Comparison of ENCODE assay signal across 21 cellular contexts in genomic region chr1:230891413-230891812, GRCh38. TPM values are rescaled to one million over a fixed set of nuclear protein-coding genes. Genes with fewer than 3 reads are reported as not detected.
DNase-seq lines count a peak whose midpoint lies in the region; ATAC-seq and TF ChIP-seq lines count a peak whose summit lies in the region.
"Had no signal": no experiment of that assay in that cellular context is flagged by ENCODE, and none has a peak within 500 bp of the region (broad histone marks: within the 10 kb centered on the region; RNA-seq: fewer than 3 reads in every experiment).

No MANE protein-coding gene starts in this region.

- ATAC-seq in GM23338: peak; percentile 36; the same call in 2 of the 3 replicates
- peak; percentile 74 for ATAC-seq in esophagus mucosa
- ATAC-seq in HG02588 (IDR thresholded peaks at IDR 0.05; ENCODE audit: unreplicated experiment): no peak
- ATAC-seq in GM19023 (IDR thresholded peaks at IDR 0.05; ENCODE audit: unreplicated experiment): no peak
- ATAC-seq: left lung had no signal

- no peak for TF ChIP-seq POLR2A in Peyer's patch (IDR thresholded peaks at IDR 0.05)

- no peak for DNase-seq in GM23338 (ENCODE audit: low spot score)
- DNase-seq in RPMI7951 (ENCODE audit: low read depth): peak; percentile 63
- no peak for DNase-seq in trophoblast cell
- DNase-seq in Peyer's patch: no peak
- DNase-seq: activated CD4-positive, alpha-beta T cell treated with anti-CD3 and anti-CD28 coated beads, Interleukin-2, amount 10 ng/mL, durations not matched to agents 24 days and 14 days; activated naive CD4-positive, alpha-beta T cell treated with Interleukin-2 at 50 U/mL for 16 hours; C1 segment of cervical spinal cord; DMS79 treated with DMSO at 0.1 percent for 48 hours; KG1; left lung; NCI-H1105; NK-92 treated with Interleukin-12 subunit alpha and Interleukin-12 subunit beta, amount 100 ng/mL, for 24 hours; posterior cingulate gyrus; T1000 had no signal

- H2AK5ac ChIP-seq in trophoblast cell (ENCODE audit: low read length): no peak overlapping the region

- H2BK12ac ChIP-seq in trophoblast cell (ENCODE audit: low read length): no peak overlapping the region

- no peak overlapping the region for H2BK120ac ChIP-seq in trophoblast cell (ENCODE audit: insufficient read depth, low read length, poor library complexity)

- no peak overlapping the region for H2BK5ac ChIP-seq in trophoblast cell (ENCODE audit: low read depth, low read length, poor library complexity)

- TF ChIP-seq CTCF in GM23338 (conservative IDR thresholded peaks at IDR 0.05; ENCODE audit: low read depth in 2 of 2): no peak
- TF ChIP-seq CTCF in Peyer's patch (IDR thresholded peaks at IDR 0.05): no peak

- peaks cover 5% of the 10 kb centered on the region for H3K27me3 Mint-ChIP-seq in GM23338 (ENCODE audit: insufficient read depth, low read depth, poor library complexity)

- H3K14ac ChIP-seq in trophoblast cell (ENCODE audit: low read length): no peak overlapping the region

- peaks cover 12% of the 10 kb centered on the region; the same call in 2 of the 3 replicates for H3K4me1 Mint-ChIP-seq in GM23338
- H3K4me1 Mint-ChIP-seq: activated CD4-positive, alpha-beta T cell treated with anti-CD3 and anti-CD28 coated beads, Interleukin-2, amount 10 ng/mL, durations not matched to agents 24 days and 14 days had no signal

- no peak overlapping the region for H4K12ac ChIP-seq in trophoblast cell (ENCODE audit: low read depth, low read length)

- no peaks in the 10 kb centered on the region for H3K36me3 ChIP-seq in GM23338 (ENCODE audit: insufficient read depth)
- H3K36me3 ChIP-seq in trophoblast cell (ENCODE audit: control insufficient read depth in 1 of 2, insufficient read depth in 2 of 2, low read length in 2 of 2): no peaks in the 10 kb centered on the region
- no peaks in the 10 kb centered on the region for H3K36me3 ChIP-seq in Peyer's patch
- H3K36me3 ChIP-seq: left lung, SJCRH30, thoracic aorta had no signal

- H3K27ac Mint-ChIP-seq in GM23338: no peak overlapping the region
- H3K27ac Mint-ChIP-seq: activated CD4-positive, alpha-beta T cell treated with anti-CD3 and anti-CD28 coated beads, Interleukin-2, amount 10 ng/mL, durations not matched to agents 24 days and 14 days had no signal

- no peak overlapping the region for H3K4me2 ChIP-seq in GM23338
- no peak overlapping the region for H3K4me2 ChIP-seq in trophoblast cell (ENCODE audit: low read length)

- H3K36me3 Mint-ChIP-seq in GM23338 (ENCODE audit: low read depth): no peaks in the 10 kb centered on the region

- H4K8ac ChIP-seq in trophoblast cell (ENCODE audit: low read depth, low read length): no peak overlapping the region

- H3K9me2 ChIP-seq in GM23338 (ENCODE audit: insufficient read depth): peaks cover 5% of the 10 kb centered on the region; the same call in 1 of the 2 replicates

- no peak overlapping the region for H3K4ac ChIP-seq in trophoblast cell (ENCODE audit: low read depth, low read length)

- no peak overlapping the region for H3K27ac ChIP-seq in GM23338 (ENCODE audit: low read depth)
- H3K27ac ChIP-seq in trophoblast cell (ENCODE audit: low read depth, low read length): peak overlapping the region; percentile 42
- no peak overlapping the region for H3K27ac ChIP-seq in Peyer's patch
- H3K27ac ChIP-seq: HL-60, left lung, SJCRH30, thoracic aorta had no signal

- H3K9me3 ChIP-seq in trophoblast cell (ENCODE audit: insufficient read depth, low read depth, low read length): peaks cover 4% of the 10 kb centered on the region
- H3K9me3 ChIP-seq in Peyer's patch: no peaks in the 10 kb centered on the region
- H3K9me3 ChIP-seq: left lung, SJCRH30, thoracic aorta had no signal

- H3K4me1 ChIP-seq in GM23338 (ENCODE audit: insufficient read depth): no peaks in the 10 kb centered on the region
- peaks cover 0 to 8% of the 10 kb centered on the region in 2 experiments for H3K4me1 ChIP-seq in trophoblast cell (ENCODE audit: control insufficient read depth in 1 of 2, insufficient read depth in 2 of 2, low read length in 2 of 2)
- no peaks in the 10 kb centered on the region for H3K4me1 ChIP-seq in Peyer's patch
- H3K4me1 ChIP-seq: left lung had no signal

- H4K91ac ChIP-seq in trophoblast cell (ENCODE audit: low read depth, low read length): no peak overlapping the region

- H3K18ac ChIP-seq in trophoblast cell (ENCODE audit: low read length): no peak overlapping the region

- no peaks in the 10 kb centered on the region for H4K20me1 ChIP-seq in GM23338 (replicated peaks; ENCODE audit: insufficient read depth)

- H3K23ac ChIP-seq in trophoblast cell (ENCODE audit: low read length): no peak overlapping the region

- H3F3A ChIP-seq in GM23338 (replicated peaks; ENCODE audit: low read depth): no peaks in the 10 kb centered on the region

- no peaks in the 10 kb centered on the region for H3K9me3 Mint-ChIP-seq in GM23338
- H3K9me3 Mint-ChIP-seq: activated CD4-positive, alpha-beta T cell treated with anti-CD3 and anti-CD28 coated beads, Interleukin-2, amount 10 ng/mL, durations not matched to agents 24 days and 14 days had no signal

- no CpG with 5 or more reads among the region's 2 CpGs for WGBS in trophoblast cell (ENCODE audit: extremely low coverage, insufficient coverage, insufficient read length)

- no peaks in the 10 kb centered on the region for H3K79me2 ChIP-seq in GM23338 (replicated peaks; ENCODE audit: insufficient read depth)
- no peaks in the 10 kb centered on the region for H3K79me2 ChIP-seq in trophoblast cell (ENCODE audit: control insufficient read depth, insufficient read depth, low read length, poor library complexity)

- H3K4me3 Mint-ChIP-seq in GM23338: no peak overlapping the region
- H3K4me3 Mint-ChIP-seq: activated CD4-positive, alpha-beta T cell treated with anti-CD3 and anti-CD28 coated beads, Interleukin-2, amount 10 ng/mL, durations not matched to agents 24 days and 14 days had no signal

- H2AFZ ChIP-seq in GM23338 (no peak overlapping the region), trophoblast cell (ENCODE audit: insufficient read depth, low read length, poor library complexity) (no peak overlapping the region)

- peaks cover 6% of the 10 kb centered on the region for H3K79me1 ChIP-seq in trophoblast cell (ENCODE audit: low read length)

- no peak overlapping the region for H3K4me3 ChIP-seq in GM23338
- no peak overlapping the region for H3K4me3 ChIP-seq in trophoblast cell (ENCODE audit: low read depth, low read length)
- no peak overlapping the region for H3K4me3 ChIP-seq in Peyer's patch
- H3K4me3 ChIP-seq: left lung, SJCRH30, skin epidermis, thoracic aorta had no signal

- H3K9ac ChIP-seq in trophoblast cell (ENCODE audit: low read length): no peak overlapping the region

- H3K27me3 ChIP-seq in GM23338 (ENCODE audit: insufficient read depth) (no peaks in the 10 kb centered on the region), trophoblast cell (ENCODE audit: insufficient read depth, low read length) (no peaks in the 10 kb centered on the region), Peyer's patch (no peaks in the 10 kb centered on the region)
- H3K27me3 ChIP-seq: left lung, SJCRH30 had no signal

TF ChIP-seq in GM23338, 12 proteins besides CTCF, POLR2A, EP300 and RAD21:
- TF ChIP-seq ETS1 (IDR thresholded peaks at IDR 0.05): no peak
- no peak for TF ChIP-seq ZNF114 (CRISPR knock-in tag; IDR thresholded peaks at IDR 0.05)
- TF ChIP-seq EZH2phosphoT487 (IDR thresholded peaks at IDR 0.05; ENCODE audit: unreplicated experiment): no peak
- no peak for TF ChIP-seq STAT1 (IDR thresholded peaks at IDR 0.05; ENCODE audit: unreplicated experiment)

RNA-seq across cellular contexts. Expression of gene C1orf198, which starts 23.1 kb away (rescaled TPM):
- 46.5 and 46.6 TPM in 2 replicates for total RNA-seq in GM23338 (2014; rRNA removed; shearing (Covaris generic))
- polyA plus RNA-seq in GM23338 (2016; fragmentation: Nextera tagmentation; extraction: Ambion mirVana): 14.9 and 15.2 TPM in 2 replicates
- total RNA-seq in RPMI7951 (2014; rRNA removed; shearing (Covaris generic)): 37.6 and 39.2 TPM in 2 replicates
- total RNA-seq in esophagus mucosa (15.1 TPM), Peyer's patch (10 to 100 TPM; 10.3 to 14.0 (median 11.4) TPM)
- polyA plus RNA-seq in trophoblast cell (2013): 56.8 and 57.0 TPM in 2 replicates

Comparison
In these comparisons a context has a peak if more than half of its experiments do, and no peak if none do; other contexts are left out.
1. ATAC-seq: peak in GM23338 (single experiment) and esophagus mucosa (single experiment); none in HG02588 (single experiment) and GM19023 (single experiment).